Comparison of ENCODE assay signal across 7 cellular contexts in the genomic region with DNA sequence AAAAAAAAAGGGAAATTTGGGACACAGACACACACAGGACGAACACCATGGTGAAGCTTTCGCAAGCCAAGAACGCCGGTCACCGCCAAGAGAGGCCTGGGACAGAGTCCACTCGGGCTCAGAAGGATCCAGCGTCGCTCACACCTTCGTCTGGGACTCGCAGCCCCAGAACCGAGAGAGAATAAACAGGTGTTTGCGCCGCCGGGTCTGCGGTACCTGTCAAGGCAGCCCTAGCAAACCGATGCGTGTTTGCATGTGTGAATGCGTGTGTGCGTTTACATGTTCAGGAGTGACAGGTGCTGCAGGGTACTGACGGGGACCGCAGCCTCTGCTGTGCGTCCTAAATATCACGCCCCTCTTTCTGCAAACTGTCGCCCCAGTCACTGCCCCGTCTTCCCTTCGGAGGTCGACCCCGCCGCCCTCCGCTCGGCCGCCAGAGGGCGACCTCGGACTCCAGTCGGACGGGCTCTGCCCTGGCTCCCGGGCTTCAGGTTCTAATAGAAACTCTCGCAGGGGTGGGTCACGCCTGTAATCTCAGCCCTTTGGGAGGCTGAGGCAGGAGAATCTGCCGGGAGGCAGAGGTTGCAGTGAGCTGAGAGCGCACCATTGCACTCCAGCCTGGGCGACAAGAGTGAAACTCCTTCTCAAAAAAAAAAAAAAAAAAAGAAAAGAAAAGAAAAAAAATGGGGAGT. TPM values are rescaled to one million over a fixed set of nuclear protein-coding genes. Genes with fewer than 3 reads are reported as not detected.
DNase-seq lines count a peak whose midpoint lies in the region; ATAC-seq and TF ChIP-seq lines count a peak whose summit lies in the region.

No MANE protein-coding gene starts in this region.

- no peaks in the 10 kb centered on the region for H3K27me3 ChIP-seq in ovary
- no peaks in the 10 kb centered on the region for H3K27me3 ChIP-seq in thoracic aorta (replicated peaks; ENCODE audit: insufficient read depth)

- intact Hi-C loops in ovary (cut with DNase I): loop anchor here in 2 of 4 donors (5.0 kb wide), 2 partner anchors 143 to 993 kb away; no protein-coding TSS in a partner anchor

- in situ Hi-C loops in GM13976 (cut with MboI; ENCODE audit: low sequenced_read_pairs, unreplicated experiment): no loop called here

- WGBS in ovary, 3 donors: 9 to 17% (median 13%) methylated on average over 41 to 42 of the region's 42 CpGs

- peak; percentile 57 for ATAC-seq in thoracic aorta (ENCODE audit: insufficient number of reproducible peaks, low FRiP score, low read depth)

- H3K4me1 ChIP-seq in ovary (ENCODE audit: insufficient read depth) (peaks cover 11% of the 10 kb centered on the region), thoracic aorta (ENCODE audit: control insufficient read depth in 1 of 2, low read depth in 2 of 2) (peaks cover 6 to 8% of the 10 kb centered on the region in 2 donors)

- H3K4me3 ChIP-seq in Jurkat, Clone E6-1 (ENCODE audit: low read length): peak overlapping the region; percentile 33
- H3K4me3 ChIP-seq in ovary (peak overlapping the region; percentile 12), thoracic aorta (peak overlapping the region; percentile 63)

- H3K27ac ChIP-seq in ovary (no peak overlapping the region), thoracic aorta (no peak overlapping the region)

- no peak for TF ChIP-seq EP300 in ovary (IDR thresholded peaks at IDR 0.05)

- peak; percentile 93 for DNase-seq in GM13976 (ENCODE audit: low spot score)
- peak; percentile 57 for DNase-seq in Jurkat, Clone E6-1 (ENCODE audit: low read depth, low spot score)
- DNase-seq in SHP77 (lab: John Stamatoyannopoulos, UW): peak; percentile 59 to 77
- DNase-seq in activated gamma-delta T cell treated with Interleukin-2 at 50 U/mL for 16 hours: peak; percentile 87
- peak; percentile 89 for DNase-seq in germinal center (ENCODE audit: low spot score)
- peak; percentile 63 to 85 (median 79) for DNase-seq in ovary
- no peak for DNase-seq in thoracic aorta (ENCODE audit: low spot score)

- TF ChIP-seq CTCF in GM13976 (IDR thresholded peaks at IDR 0.05; ENCODE audit: borderline replicate concordance, control extremely low read depth, extremely low read depth, insufficient read depth, missing control alignments) (peak; percentile 92), ovary (IDR thresholded peaks at IDR 0.05) (peak; percentile 78 to 85 (median 83)), thoracic aorta (IDR thresholded peaks at IDR 0.05) (peak; percentile 88)

- H3K9me3 ChIP-seq in ovary (no peaks in the 10 kb centered on the region), thoracic aorta (no peaks in the 10 kb centered on the region)

- no peak for TF ChIP-seq POLR2A in ovary (IDR thresholded peaks at IDR 0.05)

- H3K36me3 ChIP-seq in ovary (no peaks in the 10 kb centered on the region), thoracic aorta (peaks cover 6% of the 10 kb centered on the region)

RNA-seq across cellular contexts. Expression of gene CSNK1G2, which starts 11.8 kb away (rescaled TPM):
- polyA plus RNA-seq in Jurkat, Clone E6-1 (2012; ENCODE audit: insufficient read depth, insufficient read length): 91.7 TPM
- total RNA-seq in ovary: 10 to 100 TPM; 35.9 to 65.4 (median 50.7) TPM
- 10 to 100 TPM in 1 of 2 donors, 1 to 10 TPM in 1; 5.9 to 48.7 TPM for polyA plus RNA-seq in ovary
- 10 to 100 TPM; 55.5 to 92.4 TPM for total RNA-seq in thoracic aorta

RNA-seq across cellular contexts. Expression of gene ADAT3, which starts 24.0 kb away (rescaled TPM):
- 3.6 TPM for polyA plus RNA-seq in Jurkat, Clone E6-1 (2012; ENCODE audit: insufficient read depth, insufficient read length)
- total RNA-seq in ovary (10 to 100 TPM in 1 of 7 donors, 1 to 10 TPM in 6; 2.6 to 13.7 (median 4.6) TPM), thoracic aorta (1 to 10 TPM; 3.9 to 8.4 TPM)
- polyA plus RNA-seq in ovary: 1 to 10 TPM in 1 of 2 donors, not detected in 1; 2.3 TPM

RNA-seq across cellular contexts. Expression of gene SCAMP4, which starts 24.0 kb away (rescaled TPM):
- polyA plus RNA-seq in Jurkat, Clone E6-1 (2012; ENCODE audit: insufficient read depth, insufficient read length): 33.1 TPM
- 10 to 100 TPM; 32.0 to 87.0 (median 62.6) TPM for total RNA-seq in ovary
- polyA plus RNA-seq in ovary: 10 to 100 TPM; 11.7 to 31.1 TPM
- 10 to 100 TPM; 44.1 to 73.7 TPM for total RNA-seq in thoracic aorta

RNA-seq across cellular contexts. Expression of gene ABHD17A, which starts 43.9 kb away (rescaled TPM):
- 78.0 TPM for polyA plus RNA-seq in Jurkat, Clone E6-1 (2012; ENCODE audit: insufficient read depth, insufficient read length)
- total RNA-seq in ovary: 10 to 100 TPM; 54.2 to 87.3 (median 65.4) TPM
- 10 to 100 TPM in 1 of 2 donors, under 1 TPM in 1; 0.57 to 65.6 TPM for polyA plus RNA-seq in ovary
- 100 to 1,000 TPM in 1 of 2 donors, 10 to 100 TPM in 1; 96.8 to 143 TPM for total RNA-seq in thoracic aorta

Comparison
In these comparisons a context has a peak if more than half of its experiments do, and no peak if none do; other contexts are left out.
1. H3K4me3 ChIP-seq: peak in every context shown above with its lines; median percentile 63 in thoracic aorta; 33 in Jurkat, Clone E6-1; 12 in ovary.